In genomic region chrX:48924270-48924669, GRCh38 we compare ENCODE assay signal across 17 cellular contexts. TPM values are rescaled to one million over a fixed set of nuclear protein-coding genes. Genes with fewer than 3 reads are reported as not detected.
DNase-seq lines count a peak whose midpoint lies in the region; ATAC-seq and TF ChIP-seq lines count a peak whose summit lies in the region.
"Had no signal": no experiment of that assay in that cellular context is flagged by ENCODE, and none has a peak within 500 bp of the region (broad histone marks: within the 10 kb centered on the region; RNA-seq: fewer than 3 reads in every experiment).

No MANE protein-coding gene starts in this region.

- no peaks in the 10 kb centered on the region for H3K27me3 ChIP-seq in Caco-2 (replicated peaks; ENCODE audit: control insufficient read depth, insufficient read depth, low read length)
- H3K27me3 ChIP-seq in endodermal cell (ENCODE audit: control insufficient read depth, insufficient read depth, low read length, poor library complexity, severe bottlenecking), result no peaks in the 10 kb centered on the region
- no peaks in the 10 kb centered on the region for H3K27me3 ChIP-seq in left ventricle myocardium inferior (ENCODE audit: low read depth)
- H3K27me3 ChIP-seq: cardiac muscle cell, gastroesophageal sphincter, sigmoid colon, vagina had no signal

- no peaks in the 10 kb centered on the region for H3K9me3 ChIP-seq in Caco-2
- H3K9me3 ChIP-seq in T-helper 17 cell (ENCODE audit: control insufficient read depth, low read length, poor library complexity, severe bottlenecking), result no peaks in the 10 kb centered on the region
- H3K9me3 ChIP-seq in endodermal cell (ENCODE audit: control insufficient read depth, low read length), result no peaks in the 10 kb centered on the region
- H3K9me3 ChIP-seq in left ventricle myocardium inferior (replicated peaks), result no peaks in the 10 kb centered on the region
- H3K9me3 ChIP-seq: gastroesophageal sphincter, sigmoid colon, vagina had no signal

- H3K27me3 Mint-ChIP-seq in Caco-2 (ENCODE audit: insufficient read depth, unreplicated experiment), result no peaks in the 10 kb centered on the region
- H3K27me3 Mint-ChIP-seq in T-helper 17 cell, result no peaks in the 10 kb centered on the region
- no peaks in the 10 kb centered on the region for H3K27me3 Mint-ChIP-seq in endodermal cell (ENCODE audit: insufficient read depth)

- BruUV-seq in Caco-2 (replicated peaks; lab: Mats Ljungman, UMichigan), result no TSS peak

- no peak for TF ChIP-seq CTCF in Caco-2 (IDR thresholded peaks at IDR 0.05; ENCODE audit: insufficient read depth in 1 of 2, low read depth in 1 of 2, low read length in 1 of 2, severe bottlenecking in 1 of 2, unreplicated experiment in 1 of 2)
- TF ChIP-seq CTCF in endodermal cell (conservative IDR thresholded peaks at IDR 0.05), result no peak
- TF ChIP-seq CTCF in left ventricle myocardium inferior (IDR thresholded peaks at IDR 0.05; ENCODE audit: borderline replicate concordance), result no peak

- POLR2A ChIA-PET in Caco-2 (lab: Charles Lee), result no interaction called here

- H3K36me3 Mint-ChIP-seq in Caco-2 (ENCODE audit: insufficient read depth, unreplicated experiment) (peaks cover 15% of the 10 kb centered on the region), T-helper 17 cell (ENCODE audit: low read depth) (peaks cover 9% of the 10 kb centered on the region), endodermal cell (ENCODE audit: low read depth) (peaks cover 35% of the 10 kb centered on the region)

- H3K4me1 ChIP-seq in Caco-2 (no peaks in the 10 kb centered on the region), endodermal cell (ENCODE audit: control insufficient read depth, insufficient read depth, low read length) (no peaks in the 10 kb centered on the region), left ventricle myocardium inferior (peaks cover 10% of the 10 kb centered on the region)

- WGBS in endodermal cell (ENCODE audit: insufficient coverage in 1 of 2, insufficient read length in 1 of 2), 2 experiments, result 90 to 100% methylated on average over 2 to 5 of the region's 5 CpGs

- H3K9me3 Mint-ChIP-seq in Caco-2 (ENCODE audit: unreplicated experiment) (no peaks in the 10 kb centered on the region), endodermal cell (peaks cover 63% of the 10 kb centered on the region)
- H3K9me3 Mint-ChIP-seq: HFFc6 had no signal

- no peak overlapping the region for H3K27ac ChIP-seq in endodermal cell (ENCODE audit: low read depth, low read length)
- H3K27ac ChIP-seq in substantia nigra (ENCODE audit: low read depth, low read length, poor library complexity, severe bottlenecking), result no peak overlapping the region
- H3K27ac ChIP-seq in left ventricle myocardium inferior (replicated peaks), result no peak overlapping the region
- H3K27ac ChIP-seq: cardiac muscle cell, gastroesophageal sphincter, sigmoid colon, vagina had no signal

- intact Hi-C loops in Caco-2 (cut with micrococcal nuclease; ENCODE audit: unreplicated experiment) (no loop called here), left ventricle myocardium inferior (cut with micrococcal nuclease) (no loop called here)

- no peak overlapping the region for H3K9ac ChIP-seq in endodermal cell (ENCODE audit: extremely low read depth, low read length, poor library complexity, severe bottlenecking)

- ATAC-seq in T-helper 17 cell, result no peak
- ATAC-seq in GM21737 (IDR thresholded peaks at IDR 0.05; ENCODE audit: unreplicated experiment), result no peak
- ATAC-seq: gastroesophageal sphincter had no signal

- H3K27ac Mint-ChIP-seq in Caco-2 (ENCODE audit: unreplicated experiment), result peak overlapping the region; percentile 23
- H3K27ac Mint-ChIP-seq in T-helper 17 cell, result peak overlapping the region; percentile 97
- peak overlapping the region; percentile 8 for H3K27ac Mint-ChIP-seq in endodermal cell
- H3K27ac Mint-ChIP-seq: HFFc6 had no signal

- DNase-seq in Caco-2, result no peak
- no peak for DNase-seq in T-helper 17 cell
- DNase-seq in endodermal cell, result no peak
- no peak for DNase-seq in substantia nigra (lab: John Stamatoyannopoulos, UW)
- no peak for DNase-seq in left ventricle myocardium inferior
- DNase-seq: HFFc6; mesenchymal stem cell; NCI-H2029; NCI-H69; nucleus accumbens; sigmoid colon; stimulated activated CD4-positive, alpha-beta T cell treated with anti-CD3 and anti-CD28 coated beads, Interleukin-4, amount 100 ng/mL, for 24 hours; SW 1271 had no signal

- CTCF ChIA-PET in Caco-2 (lab: Charles Lee), result no interaction called here

- H3K4me3 ChIP-seq in Caco-2 (ENCODE audit: low read depth, low read length), result no peak overlapping the region
- no peak overlapping the region for H3K4me3 ChIP-seq in endodermal cell (ENCODE audit: low read length)
- H3K4me3 ChIP-seq in left ventricle myocardium inferior, result no peak overlapping the region
- H3K4me3 ChIP-seq: cardiac muscle cell, gastroesophageal sphincter, sigmoid colon, vagina had no signal

- no peak overlapping the region for H3K4me3 Mint-ChIP-seq in Caco-2 (ENCODE audit: unreplicated experiment)
- H3K4me3 Mint-ChIP-seq in T-helper 17 cell, result peak overlapping the region; percentile 84
- H3K4me3 Mint-ChIP-seq in endodermal cell, result no peak overlapping the region
- H3K4me3 Mint-ChIP-seq: HFFc6 had no signal

- H3K36me3 ChIP-seq in Caco-2 (ENCODE audit: control insufficient read depth, insufficient read depth, low read length) (no peaks in the 10 kb centered on the region; the same call in 1 of the 2 replicates), endodermal cell (ENCODE audit: control insufficient read depth, insufficient read depth, low read length) (peaks cover 14% of the 10 kb centered on the region), left ventricle myocardium inferior (peaks cover 37% of the 10 kb centered on the region)

- H3K4me1 Mint-ChIP-seq in Caco-2 (ENCODE audit: low read depth, unreplicated experiment), result peaks cover 7% of the 10 kb centered on the region
- H3K4me1 Mint-ChIP-seq in T-helper 17 cell, result peaks cover 29% of the 10 kb centered on the region
- peaks cover 40% of the 10 kb centered on the region for H3K4me1 Mint-ChIP-seq in endodermal cell

RNA-seq across cellular contexts. Expression of gene PIM2, which starts 5.4 kb away (rescaled TPM):
- total RNA-seq in Caco-2 (2022), result 12.0 and 13.9 TPM in 2 replicates
- 100 to 1,000 TPM; 301 to 481 TPM for total RNA-seq in T-helper 17 cell
- total RNA-seq in endodermal cell, result 10 to 100 TPM; 26.2 to 94.0 TPM
- polyA plus RNA-seq in endodermal cell (2013, experiment 1 of 2), result 17.8 TPM
- 16.2 TPM for polyA plus RNA-seq in endodermal cell (2013, experiment 2 of 2)
- 3.3 TPM for total RNA-seq in left ventricle myocardium inferior

RNA-seq across cellular contexts. Expression of gene SLC35A2, which starts 12.8 kb away (rescaled TPM):
- total RNA-seq in Caco-2 (2022) (58.8 and 61.4 TPM in 2 replicates), T-helper 17 cell (10 to 100 TPM; 34.8 to 50.7 TPM), endodermal cell (10 to 100 TPM; 22.8 to 24.7 TPM), left ventricle myocardium inferior (10.4 TPM)
- 14.2 TPM for polyA plus RNA-seq in endodermal cell (2013, experiment 1 of 2)
- 17.5 TPM for polyA plus RNA-seq in endodermal cell (2013, experiment 2 of 2)

RNA-seq across cellular contexts. Expression of gene PQBP1, which starts 26.5 kb away (rescaled TPM):
- total RNA-seq in Caco-2 (2022), result 111 and 114 TPM in 2 replicates
- 10 to 100 TPM; 66.7 to 68.8 TPM for total RNA-seq in T-helper 17 cell
- 10 to 100 TPM; 46.6 to 69.0 TPM for total RNA-seq in endodermal cell
- polyA plus RNA-seq in endodermal cell (2013, experiment 1 of 2), result 57.8 TPM
- 51.3 TPM for polyA plus RNA-seq in endodermal cell (2013, experiment 2 of 2)
- total RNA-seq in left ventricle myocardium inferior, result 60.3 TPM

RNA-seq across cellular contexts. Expression of gene TIMM17B, which starts 26.7 kb away (rescaled TPM):
- total RNA-seq in Caco-2 (2022) (82.5 and 90.6 TPM in 2 replicates), T-helper 17 cell (10 to 100 TPM; 33.6 to 41.9 TPM), endodermal cell (10 to 100 TPM; 78.6 to 83.3 TPM), left ventricle myocardium inferior (76.1 TPM)
- polyA plus RNA-seq in endodermal cell (2013, experiment 1 of 2), result 76.0 TPM
- polyA plus RNA-seq in endodermal cell (2013, experiment 2 of 2), result 62.0 TPM

RNA-seq across cellular contexts. Expression of gene OTUD5, which starts 33.1 kb away (rescaled TPM):
- 40.1 and 40.6 TPM in 2 replicates for total RNA-seq in Caco-2 (2022)
- total RNA-seq in T-helper 17 cell, result 10 to 100 TPM; 91.0 to 91.6 TPM
- 10 to 100 TPM; 50.3 to 56.5 TPM for total RNA-seq in endodermal cell
- 41.2 TPM for polyA plus RNA-seq in endodermal cell (2013, experiment 1 of 2)
- polyA plus RNA-seq in endodermal cell (2013, experiment 2 of 2), result 40.7 TPM
- 21.2 TPM for total RNA-seq in left ventricle myocardium inferior

Comparison
In these comparisons a context has a peak if more than half of its experiments do, and no peak if none do; other contexts are left out.
1. H3K27ac Mint-ChIP-seq: peak in every context shown above with its lines; median percentile 97 in T-helper 17 cell; 23 in Caco-2; 8 in endodermal cell.